ENCODE assay signal across 16 cellular contexts in the genomic region with DNA sequence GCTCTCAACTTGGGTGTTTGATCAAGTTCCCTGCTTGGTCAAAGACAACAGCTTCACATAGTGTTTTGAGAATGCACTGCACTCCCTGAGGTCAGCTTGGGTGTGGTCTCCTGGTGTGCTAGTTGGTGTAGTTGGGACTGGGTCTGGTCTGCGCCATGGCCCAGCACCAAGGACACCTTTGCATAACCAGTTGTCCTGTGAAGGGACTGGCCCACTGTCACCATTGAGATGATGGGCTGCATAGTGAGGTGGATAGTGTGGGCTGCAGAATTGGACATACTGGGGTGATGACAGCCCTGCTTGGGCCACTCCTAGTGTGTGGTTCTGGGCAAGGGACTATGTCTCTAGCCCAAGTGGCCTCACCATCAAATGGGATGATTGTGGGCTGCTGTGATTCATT. TPM values are rescaled to one million over a fixed set of nuclear protein-coding genes. Genes with fewer than 3 reads are reported as not detected.
DNase-seq lines count a peak whose midpoint lies in the region; ATAC-seq, FAIRE-seq and TF ChIP-seq lines count a peak whose summit lies in the region.
"Had no signal": no experiment of that assay in that cellular context is flagged by ENCODE, and none has a peak within 500 bp of the region (broad histone marks: within the 10 kb centered on the region; RNA-seq: fewer than 3 reads in every experiment).

No MANE protein-coding gene starts in this region.

- 0 out of 2 replicates have a peak overlapping the region, but pooled peaks have one; percentile 2 for H2AK5ac ChIP-seq in H1 (ENCODE audit: low read depth, low read length)

- TF ChIP-seq RAD21 in H1 (IDR thresholded peaks at IDR 0.05 in 1 of 2, conservative IDR thresholded peaks at IDR 0.05 in 1 of 2; ENCODE audit: low read depth in 2 of 2, low read length in 2 of 2) = no peak

- no peak for DNase-seq in activated T-cell treated with anti-CD3 and anti-CD28 coated beads, Interleukin-2, amount 50 U/mL, for 4 hours
- DNase-seq in activated T-cell treated with anti-CD3 and anti-CD28 coated beads, Interleukin-2, amount 50 U/mL, for 1 hour = no peak
- DNase-seq in Panc1 (ENCODE audit: low read depth, low spot score) = no peak
- DNase-seq in H1 (ENCODE audit: low read depth in 1 of 2, low spot score in 2 of 2) = peak in 1 of 2 experiments; percentile 57
- DNase-seq in stimulated activated naive CD8-positive, alpha-beta T cell treated with anti-CD3 and anti-CD28 coated beads, Interleukin-15, Interleukin-2, amounts not matched to agents 100 U/mL and 50 U/mL, for 24 hours = no peak
- DNase-seq in NCI-H2227 treated with DMSO at 0.1 percent for 48 hours (lab: John Stamatoyannopoulos, UW) = no peak
- DNase-seq: DMS79 treated with DMSO at 0.1 percent for 48 hours; effector CD8-positive, alpha-beta T cell; stimulated activated CD8-positive, alpha-beta memory T cell treated with anti-CD3 and anti-CD28 coated beads, Interleukin-4, amount 100 ng/mL, for 48 hours had no signal

- no peak overlapping the region for H2AFZ ChIP-seq in H1 (ENCODE audit: low read length)

- H3K9me3 ChIP-seq in Panc1 (ENCODE audit: control insufficient read depth, insufficient read depth, low read depth, low read length) (no peaks in the 10 kb centered on the region), H1 (ENCODE audit: insufficient read depth in 2 of 2, low read depth in 1 of 2, low read length in 1 of 2) (no peaks in the 10 kb centered on the region)
- H3K9me3 ChIP-seq: HAP-1, vagina had no signal

- no peak overlapping the region for H3K4ac ChIP-seq in H1 (replicated peaks; ENCODE audit: insufficient read length, low read depth, low read length)

- no peak overlapping the region for H3K4me3 Mint-ChIP-seq in activated T-cell treated with anti-CD3 and anti-CD28 coated beads, Interleukin-2, amount 50 U/mL, for 4 hours
- H3K4me3 Mint-ChIP-seq: memory B cell had no signal

- no peak overlapping the region for H3K56ac ChIP-seq in H1 (replicated peaks; ENCODE audit: insufficient read length, low read depth, low read length)

- H3K27me3 ChIP-seq in Panc1 (ENCODE audit: control insufficient read depth, insufficient read depth, low read length) = no peaks in the 10 kb centered on the region
- no peaks in the 10 kb centered on the region for H3K27me3 ChIP-seq in H1 (replicated peaks in 1 of 4; ENCODE audit: control insufficient read depth in 3 of 4, extremely low read depth in 1 of 4, insufficient read depth in 3 of 4, low read length in 3 of 4)
- H3K27me3 ChIP-seq: vagina had no signal

- TF ChIP-seq POLR2A in H1 (IDR thresholded peaks at IDR 0.05; ENCODE audit: control extremely low read depth in 1 of 2, low read depth in 2 of 2, low read length in 2 of 2) = peak; percentile 34 to 53; a peak in 2 of 3 replicates

- CTCF ChIA-PET in Panc1 (lab: Charles Lee) (interaction anchor here (1.6 kb wide), 1 partner anchor 84 kb away, joined by 6 read pairs; no protein-coding TSS in a partner anchor), H1 (lab: Charles Lee; ENCODE audit: partially characterized antibody) (interaction anchor here (0.6 to 3.7 kb wide), 11 partner anchors 9 to 134 kb away, joined by 4 to 30 read pairs (median 7); a partner anchor contains a TSS)

- no peak overlapping the region for H4K5ac ChIP-seq in H1 (ENCODE audit: insufficient read length, low read depth, low read length)

- H3K27ac ChIP-seq in Panc1 (ENCODE audit: low read length) = no peak overlapping the region
- H3K27ac ChIP-seq in H1 (ENCODE audit: low read depth, low read length) = no peak overlapping the region
- H3K27ac ChIP-seq: vagina had no signal

- peaks cover 1% of the 10 kb centered on the region for H3K27me3 Mint-ChIP-seq in activated T-cell treated with anti-CD3 and anti-CD28 coated beads, Interleukin-2, amount 50 U/mL, for 4 hours (ENCODE audit: low read depth)

- no peak overlapping the region for H2BK12ac ChIP-seq in H1 (ENCODE audit: low read depth, low read length)

- no peak overlapping the region for H4K8ac ChIP-seq in H1 (ENCODE audit: extremely low read depth, insufficient read depth, low read length)

- no peak overlapping the region for H3K14ac ChIP-seq in H1 (ENCODE audit: insufficient read length)

- peaks cover 17% of the 10 kb centered on the region for H3K4me1 Mint-ChIP-seq in activated T-cell treated with anti-CD3 and anti-CD28 coated beads, Interleukin-2, amount 50 U/mL, for 4 hours (ENCODE audit: low read depth)

- TF ChIP-seq EP300 in H1 (IDR thresholded peaks at IDR 0.05; ENCODE audit: borderline replicate concordance in 1 of 2, low read depth in 2 of 2, low read length in 2 of 2) = no peak

- peaks cover 4 to 8% of the 10 kb centered on the region in 2 experiments for H4K20me1 ChIP-seq in H1 (replicated peaks in 1 of 2; ENCODE audit: control insufficient read depth in 1 of 2, insufficient read depth in 2 of 2, low read length in 2 of 2)

- no peak overlapping the region for H2BK120ac ChIP-seq in H1 (replicated peaks; ENCODE audit: low read depth, low read length)

- H2BK20ac ChIP-seq in H1 (ENCODE audit: low read length) = no peak overlapping the region

- H3K36me3 Mint-ChIP-seq in activated T-cell treated with anti-CD3 and anti-CD28 coated beads, Interleukin-2, amount 50 U/mL, for 4 hours (ENCODE audit: insufficient read depth) = peaks cover 38% of the 10 kb centered on the region

- FAIRE-seq in H1 (lab: Jason Lieb, UNC) = no peak
- FAIRE-seq: TTC549 had no signal

- H3K4me3 ChIP-seq in Panc1 (ENCODE audit: low read depth in 2 of 2, low read length in 2 of 2) (no peak overlapping the region), H1 (ENCODE audit: extremely low read depth in 1 of 4, insufficient read depth in 2 of 4, low read depth in 3 of 4, low read length in 4 of 4) (no peak overlapping the region)
- H3K4me3 ChIP-seq: HAP-1, vagina had no signal

- WGBS in H1 (ENCODE audit: extremely low coverage in 1 of 2, insufficient coverage in 1 of 2, insufficient read length in 1 of 2, insufficient replicate concordance in 2 of 2, low coverage in 1 of 2, low lambda C conversion rate in 2 of 2, missing lambda C conversion rate in 1 of 2), 2 experiments = 93% methylated on average over 1 of the region's 1 CpG; no CpG with 5 or more reads in 1 of the 2 experiments

- H2BK15ac ChIP-seq in H1 (ENCODE audit: low read length) = peak overlapping the region; percentile 62; the same call in 1 of the 2 replicates

- no TSS peak for BruUV-seq in Panc1 (replicated peaks; lab: Mats Ljungman, UMichigan)

- H3K23me2 ChIP-seq in H1 (ENCODE audit: low read depth, low read length) = no peaks in the 10 kb centered on the region

- TF ChIP-seq CTCF in Panc1 (IDR thresholded peaks at IDR 0.05) = no peak
- no peak for TF ChIP-seq CTCF in H1 (IDR thresholded peaks at IDR 0.05; ENCODE audit: control extremely low read depth in 1 of 3, insufficient read depth in 1 of 3, low read depth in 1 of 3, low read length in 3 of 3)

- no peaks in the 10 kb centered on the region for H3K9me3 Mint-ChIP-seq in activated T-cell treated with anti-CD3 and anti-CD28 coated beads, Interleukin-2, amount 50 U/mL, for 4 hours
- H3K9me3 Mint-ChIP-seq: memory B cell had no signal

- no peaks in the 10 kb centered on the region for H3K79me1 ChIP-seq in H1 (ENCODE audit: low read depth, low read length)

- no peak overlapping the region for H3K18ac ChIP-seq in H1 (ENCODE audit: extremely low read depth, low read length)

- H3K23ac ChIP-seq in H1 (ENCODE audit: insufficient read length) = no peak overlapping the region

- H3K36me3 ChIP-seq in Panc1 (ENCODE audit: control insufficient read depth, insufficient read depth, low read length) = peaks cover 8% of the 10 kb centered on the region
- H3K36me3 ChIP-seq in H1 (ENCODE audit: control insufficient read depth in 2 of 4, insufficient read depth in 4 of 4, low read length in 3 of 4) = peaks cover 13 to 38% (median 27%) of the 10 kb centered on the region in 4 experiments

- intact Hi-C loops in Panc1 (cut with micrococcal nuclease; ENCODE audit: unreplicated experiment) = no loop called here

- POLR2A ChIA-PET in Panc1 (lab: Charles Lee) = no interaction called here
- POLR2A ChIA-PET in H1 (lab: Charles Lee; ENCODE audit: partially characterized antibody) = interaction anchor here (0.8 to 18.6 kb wide), 8 partner anchors 14 to 91 kb away, joined by 3 to 771 read pairs (median 14); a partner anchor contains a TSS

- H2BK5ac ChIP-seq in H1 (ENCODE audit: low read depth, low read length) = peak overlapping the region; percentile 15; the same call in 1 of the 2 replicates

- in situ Hi-C loops in Panc1 (cut with HindIII; ENCODE audit: low pct_unique_long_range_greater_than_20kb, low sequenced_read_pairs) = no loop called here

- H3K9ac ChIP-seq in H1 (replicated peaks in 1 of 4; ENCODE audit: extremely low read depth in 1 of 4, low read depth in 3 of 4, low read length in 3 of 4) = no peak overlapping the region

- H3K4me2 ChIP-seq in H1 (ENCODE audit: insufficient read depth in 1 of 2, low read depth in 2 of 2, low read length in 2 of 2) = no peak overlapping the region

- ATAC-seq in activated T-cell treated with anti-CD3 and anti-CD28 coated beads, Interleukin-2, amount 50 U/mL, for 4 hours = peak; percentile 8 to 11
- peak; percentile 40; the same call in 1 of the 2 replicates for ATAC-seq in Panc1
- peak; percentile 25 for ATAC-seq in stimulated activated naive CD8-positive, alpha-beta T cell treated with anti-CD3 and anti-CD28 coated beads, Interleukin-15, Interleukin-2, amounts not matched to agents 100 U/mL and 50 U/mL, for 24 hours
- ATAC-seq in GM19035 (IDR thresholded peaks at IDR 0.05; ENCODE audit: unreplicated experiment) = no peak
- ATAC-seq in GM18868 (IDR thresholded peaks at IDR 0.05; ENCODE audit: unreplicated experiment) = no peak

- no peak overlapping the region for H4K91ac ChIP-seq in H1 (replicated peaks; ENCODE audit: insufficient read length, low read length)

- H3K4me1 ChIP-seq in Panc1 (ENCODE audit: control insufficient read depth, insufficient read depth, low read length) (0 out of 2 replicates have a peak, but pooled peaks cover 3% of the 10 kb centered on the region), H1 (replicated peaks in 1 of 4; ENCODE audit: control insufficient read depth in 3 of 4, insufficient read depth in 4 of 4, low read length in 3 of 4) (peaks cover 0 to 3% (median 0%) of the 10 kb centered on the region in 4 experiments; a peak in 3 of 7 replicates)

- H3K79me2 ChIP-seq in H1 (ENCODE audit: control insufficient read depth in 1 of 2, insufficient read depth in 2 of 2, low read length in 2 of 2) = no peaks in the 10 kb centered on the region

RNA-seq across cellular contexts. Expression of a gene that starts 9.5 kb away (rescaled TPM):
- total RNA-seq in activated T-cell treated with anti-CD3 and anti-CD28 coated beads, Interleukin-2, amount 50 U/mL, for 4 hours = 1,000 to 10,000 TPM; 2,416 to 2,801 (median 2,677) TPM
- 856 TPM for total RNA-seq in Panc1 (2021; ENCODE audit: unreplicated experiment)
- polyA plus RNA-seq in Panc1 (2012; ENCODE audit: insufficient read length) = 738 TPM
- total RNA-seq in H1 (2021; fragmentation: NEBNext Ultra II Directional; extraction: Animal tissue kit (Norgen Biotek cat#: 25700)) = 2,661 and 2,701 TPM in 2 replicates
- 6,179 and 7,468 TPM in 2 replicates for polyA plus RNA-seq in H1 (2011; rRNA removed)
- 5,894 TPM for polyA plus RNA-seq in H1 (2011; cell fraction: cytosol; rRNA removed)
- 4,842 TPM for polyA plus RNA-seq in H1 (2011; cell fraction: nucleus; rRNA removed)
- 3,669 to 3,863 TPM (median 3,701 TPM) in 4 replicates for polyA plus RNA-seq in H1 (2012, experiment 1 of 2)
- polyA plus RNA-seq in H1 (2012, experiment 2 of 2) = 4,373 TPM
- 2,392 TPM for polyA plus RNA-seq in H1 (2013, experiment 1 of 2)
- polyA plus RNA-seq in H1 (2013, experiment 2 of 2) = 2,410 TPM
- 2,760 and 3,109 TPM in 2 replicates for polyA minus RNA-seq in H1 (2011; rRNA and poly(A)+ RNA removed)
- 967 TPM for polyA minus RNA-seq in H1 (2011; cell fraction: cytosol; rRNA and poly(A)+ RNA removed)
- polyA minus RNA-seq in H1 (2011; cell fraction: nucleus; rRNA and poly(A)+ RNA removed) = 1,051 TPM

RNA-seq across cellular contexts. Expression of a gene that starts 32.8 kb away (rescaled TPM):
- 10 to 100 TPM; 64.7 to 69.1 (median 65.3) TPM for total RNA-seq in activated T-cell treated with anti-CD3 and anti-CD28 coated beads, Interleukin-2, amount 50 U/mL, for 4 hours
- 21.5 TPM for total RNA-seq in Panc1 (2021; ENCODE audit: unreplicated experiment)
- 22.2 TPM for polyA plus RNA-seq in Panc1 (2012; ENCODE audit: insufficient read length)
- total RNA-seq in H1 (2021; fragmentation: NEBNext Ultra II Directional; extraction: Animal tissue kit (Norgen Biotek cat#: 25700)) = 37.3 and 41.2 TPM in 2 replicates
- 45.8 and 49.9 TPM in 2 replicates for polyA plus RNA-seq in H1 (2011; rRNA removed)
- polyA plus RNA-seq in H1 (2011; cell fraction: cytosol; rRNA removed) = 47.5 TPM
- 61.3 TPM for polyA plus RNA-seq in H1 (2011; cell fraction: nucleus; rRNA removed)
- polyA plus RNA-seq in H1 (2012, experiment 1 of 2) = 39.7 to 42.3 TPM (median 40.9 TPM) in 4 replicates
- 52.9 TPM for polyA plus RNA-seq in H1 (2012, experiment 2 of 2)
- 30.1 TPM for polyA plus RNA-seq in H1 (2013, experiment 1 of 2)
- polyA plus RNA-seq in H1 (2013, experiment 2 of 2) = 28.8 TPM
- polyA minus RNA-seq in H1 (2011; rRNA and poly(A)+ RNA removed) = 54.0 and 57.1 TPM in 2 replicates
- 33.5 TPM for polyA minus RNA-seq in H1 (2011; cell fraction: cytosol; rRNA and poly(A)+ RNA removed)
- 26.5 TPM for polyA minus RNA-seq in H1 (2011; cell fraction: nucleus; rRNA and poly(A)+ RNA removed)

RNA-seq across cellular contexts. Expression of a gene that starts 51.5 kb away (rescaled TPM):
- total RNA-seq in activated T-cell treated with anti-CD3 and anti-CD28 coated beads, Interleukin-2, amount 50 U/mL, for 4 hours = not detected
- total RNA-seq in Panc1 (2021; ENCODE audit: unreplicated experiment) = not detected
- polyA plus RNA-seq in Panc1 (2012; ENCODE audit: insufficient read length) = not detected
- 0.10 and 0.50 TPM in 2 replicates for total RNA-seq in H1 (2021; fragmentation: NEBNext Ultra II Directional; extraction: Animal tissue kit (Norgen Biotek cat#: 25700))
- polyA plus RNA-seq in H1 (2011; rRNA removed) = 0.06 and 0.24 TPM in 2 replicates
- 0.03 TPM for polyA plus RNA-seq in H1 (2011; cell fraction: cytosol; rRNA removed)
- polyA plus RNA-seq in H1 (2011; cell fraction: nucleus; rRNA removed) = 0.10 TPM
- 0.09 to 0.11 TPM in 2 of 4 replicates, not detected in the others for polyA plus RNA-seq in H1 (2012, experiment 1 of 2)
- polyA plus RNA-seq in H1 (2012, experiment 2 of 2) = not detected
- polyA plus RNA-seq in H1 (2013, experiment 1 of 2) = 0.08 TPM
- 0.17 TPM for polyA plus RNA-seq in H1 (2013, experiment 2 of 2)
- polyA minus RNA-seq in H1 (2011; rRNA and poly(A)+ RNA removed) = not detected in 2 replicates
- not detected for polyA minus RNA-seq in H1 (2011; cell fraction: cytosol; rRNA and poly(A)+ RNA removed)
- polyA minus RNA-seq in H1 (2011; cell fraction: nucleus; rRNA and poly(A)+ RNA removed) = not detected
- total RNA-seq: RPMI7951, vagina had no signal

Comparison
In these comparisons a context has a peak if more than half of its experiments do, and no peak if none do; other contexts are left out.
1. ATAC-seq: peak in activated T-cell treated with anti-CD3 and anti-CD28 coated beads, Interleukin-2, amount 50 U/mL, for 4 hours (2 of 2), Panc1 (single experiment) and stimulated activated naive CD8-positive, alpha-beta T cell treated with anti-CD3 and anti-CD28 coated beads, Interleukin-15, Interleukin-2, amounts not matched to agents 100 U/mL and 50 U/mL, for 24 hours (single experiment); none in GM19035 (single experiment) and GM18868 (single experiment).